ENCODE assay signal across 17 cellular contexts in genomic region chr4:126956192-126956897, GRCh38.
DNase-seq lines count a peak whose midpoint lies in the region; ATAC-seq and TF ChIP-seq lines count a peak whose summit lies in the region.
"Had no signal": no experiment of that assay in that cellular context is flagged by ENCODE, and none has a peak within 500 bp of the region (broad histone marks: within the 10 kb centered on the region; RNA-seq: fewer than 3 reads in every experiment).

No MANE protein-coding gene starts in this region.

- intact Hi-C loops in left ventricle myocardium superior (cut with micrococcal nuclease) (no loop called here), left cardiac atrium (cut with DNase I) (no loop called here), aorta (cut with DNase I) (no loop called here)

- TF ChIP-seq CTCF in RWPE2 (IDR thresholded peaks at IDR 0.05; ENCODE audit: poor library complexity, severe bottlenecking) (no peak), neural crest cell (conservative IDR thresholded peaks at IDR 0.05) (no peak)

- no peaks in the 10 kb centered on the region for H3K36me3 Mint-ChIP-seq in neural crest cell (ENCODE audit: low read depth)
- H3K36me3 Mint-ChIP-seq: CD8-positive, alpha-beta T cell had no signal

- H3K27ac ChIP-seq in RWPE2 (ENCODE audit: poor library complexity, severe bottlenecking) (no peak overlapping the region), aorta (ENCODE audit: low read depth in 1 of 2, low read length in 2 of 2) (no peak overlapping the region)
- H3K27ac ChIP-seq: Peyer's patch had no signal

- H3K4me3 ChIP-seq in RWPE2 (ENCODE audit: severe bottlenecking) (no peak overlapping the region), aorta (ENCODE audit: low read length in 2 of 2) (no peak overlapping the region)
- H3K4me3 ChIP-seq: Peyer's patch had no signal

- no peaks in the 10 kb centered on the region for H3K36me3 ChIP-seq in RWPE2 (ENCODE audit: low read depth)
- H3K36me3 ChIP-seq in aorta (ENCODE audit: control insufficient read depth in 1 of 2, insufficient read depth in 2 of 2, low read length in 1 of 2), result no peaks in the 10 kb centered on the region
- H3K36me3 ChIP-seq: Peyer's patch had no signal

- H3K4me1 ChIP-seq in RWPE2 (ENCODE audit: insufficient read depth, poor library complexity, severe bottlenecking) (no peaks in the 10 kb centered on the region), aorta (ENCODE audit: control insufficient read depth in 1 of 2, insufficient read depth in 2 of 2, low read length in 2 of 2) (peaks cover 0 to 3% of the 10 kb centered on the region in 2 donors)
- H3K4me1 ChIP-seq: Peyer's patch had no signal

- peak overlapping the region; percentile 78 for H3K27ac Mint-ChIP-seq in neural crest cell (ENCODE audit: unreplicated experiment)
- H3K27ac Mint-ChIP-seq: CD8-positive, alpha-beta T cell had no signal

- DNase-seq in left ventricle myocardium superior (peak; percentile 21), left cardiac atrium (no peak), RWPE2 (ENCODE audit: low spot score) (peak; percentile 29), neural crest cell (ENCODE audit: low read depth, low spot score) (no peak), aorta (peak in 1 of 2 donors; percentile 29), DMS153 (lab: John Stamatoyannopoulos, UW) (no peak)
- DNase-seq: CD8-positive, alpha-beta T cell; DMS79; HCEC 1CT; KG1; NCI-H1105 treated with DMSO at 0.1 percent for 48 hours; NCI-H187; NCI-H526; Right ventricle myocardium superior had no signal

- H3K9me3 ChIP-seq in RWPE2 (ENCODE audit: severe bottlenecking), result no peaks in the 10 kb centered on the region
- no peaks in the 10 kb centered on the region for H3K9me3 ChIP-seq in aorta (ENCODE audit: control insufficient read depth, low read length)
- H3K9me3 ChIP-seq: Peyer's patch had no signal

- H3K27me3 ChIP-seq in RWPE2 (ENCODE audit: insufficient read depth, poor library complexity, severe bottlenecking) (no peaks in the 10 kb centered on the region), aorta (ENCODE audit: control insufficient read depth in 1 of 2, insufficient read depth in 2 of 2, low read length in 1 of 2) (no peaks in the 10 kb centered on the region)
- H3K27me3 ChIP-seq: Peyer's patch had no signal

- H3K4me1 Mint-ChIP-seq in neural crest cell, result no peaks in the 10 kb centered on the region

- no peak overlapping the region for H3K4me3 Mint-ChIP-seq in neural crest cell
- H3K4me3 Mint-ChIP-seq: CD8-positive, alpha-beta T cell had no signal

- H3K9me3 Mint-ChIP-seq in neural crest cell, result peaks cover 2% of the 10 kb centered on the region
- H3K9me3 Mint-ChIP-seq: CD8-positive, alpha-beta T cell had no signal

- H3K27me3 Mint-ChIP-seq in neural crest cell (ENCODE audit: low read depth), result no peaks in the 10 kb centered on the region

- ATAC-seq in left ventricle myocardium superior, result no peak
- ATAC-seq in left cardiac atrium, result no peak
- no peak for ATAC-seq in RWPE2 (ENCODE audit: low read depth)
- peak; percentile 24 for ATAC-seq in aorta (ENCODE audit: low FRiP score)
- ATAC-seq in HG03095 (IDR thresholded peaks at IDR 0.05; ENCODE audit: unreplicated experiment), result no peak
- no peak for ATAC-seq in HG03565 (IDR thresholded peaks at IDR 0.05; ENCODE audit: unreplicated experiment)
- ATAC-seq: CD8-positive, alpha-beta T cell had no signal

- 91 to 92% methylated on average over 28 of the region's 28 CpGs for WGBS in aorta, 2 donors

Comparison
In these comparisons a context has a peak if more than half of its experiments do, and no peak if none do; other contexts are left out.
1. DNase-seq: peak in left ventricle myocardium superior (single experiment) and RWPE2 (single experiment); none in left cardiac atrium (single experiment), neural crest cell (single experiment) and DMS153 (single experiment).